ENCODE assay signal across 9 cellular contexts in the genomic region with DNA sequence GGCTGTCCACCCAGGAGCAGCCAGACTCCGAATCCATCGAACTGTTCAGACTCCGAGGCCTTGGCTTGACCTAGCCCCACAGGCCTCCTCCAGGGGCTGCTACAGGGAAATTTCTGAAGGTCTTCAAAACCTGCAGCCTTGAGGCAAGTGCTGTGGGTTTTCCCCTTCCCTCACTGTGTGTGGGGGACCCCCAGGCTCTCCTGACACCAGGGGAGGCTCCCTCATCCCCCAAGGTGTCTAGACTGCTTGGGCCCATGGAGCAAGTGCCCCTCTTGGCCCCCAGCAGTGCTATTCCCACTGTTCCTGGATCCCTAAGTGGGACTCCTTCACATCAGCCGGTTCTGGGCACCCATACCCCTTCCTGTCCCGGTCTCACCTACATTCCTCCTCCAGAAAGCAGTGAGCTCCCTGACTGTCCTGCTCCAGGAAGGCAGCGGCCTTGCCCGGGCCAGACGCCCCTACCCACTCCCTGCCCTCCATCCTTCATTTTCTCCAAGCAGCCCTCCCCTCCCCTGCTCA. TPM values are rescaled to one million over a fixed set of nuclear protein-coding genes. Genes with fewer than 3 reads are reported as not detected.
DNase-seq lines count a peak whose midpoint lies in the region; ATAC-seq, FAIRE-seq and TF ChIP-seq lines count a peak whose summit lies in the region.
"Had no signal": no experiment of that assay in that cellular context is flagged by ENCODE, and none has a peak within 500 bp of the region (broad histone marks: within the 10 kb centered on the region; RNA-seq: fewer than 3 reads in every experiment).

No MANE protein-coding gene starts in this region.

- H2BK15ac ChIP-seq in neuronal stem cell (ENCODE audit: low read length) = peak overlapping the region; percentile 46

- peak overlapping the region; percentile 68 for H3K4ac ChIP-seq in neuronal stem cell (ENCODE audit: low read length)

- peaks cover 9% of the 10 kb centered on the region for H3K4me1 Mint-ChIP-seq in endodermal cell

- peak overlapping the region; percentile 99 for H2AK5ac ChIP-seq in neuronal stem cell (ENCODE audit: low read depth, low read length)

- TF ChIP-seq CTCF in OCI-LY7 (conservative IDR thresholded peaks at IDR 0.05; ENCODE audit: low read length) = no peak
- no peak for TF ChIP-seq CTCF in endodermal cell (conservative IDR thresholded peaks at IDR 0.05)

- peak overlapping the region; percentile 55 to 71 (median 66) for H3K4me3 ChIP-seq in BLaER1 treated with 17β-estradiol and CSF1 and Interleukin-3, amounts not matched to agents 10 nM and 100 nM
- H3K4me3 ChIP-seq in OCI-LY7 (ENCODE audit: low read depth, low read length, poor library complexity, severe bottlenecking) = peak overlapping the region; percentile 54
- H3K4me3 ChIP-seq in endodermal cell (ENCODE audit: low read length) = peak overlapping the region; percentile 76
- H3K4me3 ChIP-seq in neuronal stem cell (ENCODE audit: low read length in 2 of 2) = peak overlapping the region; percentile 55 to 76

- H3K27me3 Mint-ChIP-seq in endodermal cell (ENCODE audit: insufficient read depth) = peaks cover 19% of the 10 kb centered on the region

- H3K79me2 ChIP-seq in OCI-LY7 (ENCODE audit: insufficient read depth, low read depth, low read length) = no peaks in the 10 kb centered on the region

- no peak overlapping the region for H2BK5ac ChIP-seq in neuronal stem cell (ENCODE audit: low read length)

- ATAC-seq in HG03108 (IDR thresholded peaks at IDR 0.05; ENCODE audit: unreplicated experiment) = no peak

- peak overlapping the region; percentile 96 for H3K18ac ChIP-seq in neuronal stem cell (ENCODE audit: low read length)

- POLR2A ChIA-PET in OCI-LY7 (lab: Charles Lee) = interaction anchor here (0.6 to 1.7 kb wide), 2 partner anchors 29 to 72 kb away, joined by 4 read pairs; no protein-coding TSS in a partner anchor

- H3K27ac ChIP-seq in BLaER1 treated with 17β-estradiol and CSF1 and Interleukin-3, amounts not matched to agents 10 nM and 100 nM = peak overlapping the region in 10 of 11 experiments; percentile 1 to 72 (median 61); a peak in 18 of 22 replicates
- no peak overlapping the region for H3K27ac ChIP-seq in OCI-LY7 (ENCODE audit: low read depth, low read length, poor library complexity, severe bottlenecking)
- H3K27ac ChIP-seq in endodermal cell (ENCODE audit: low read depth, low read length) = no peak overlapping the region
- no peak overlapping the region for H3K27ac ChIP-seq in neuronal stem cell (replicated peaks; ENCODE audit: low read length)

- peak overlapping the region; percentile 75 for H3K14ac ChIP-seq in neuronal stem cell (ENCODE audit: low read length)

- H2BK12ac ChIP-seq in neuronal stem cell (ENCODE audit: low read length) = no peak overlapping the region

- H4K20me1 ChIP-seq in BLaER1 treated with 17β-estradiol and CSF1 and Interleukin-3, amounts not matched to agents 10 nM and 100 nM = peaks cover 0 to 3% (median 0%) of the 10 kb centered on the region in 11 experiments; a peak in 1 of 22 replicates
- no peaks in the 10 kb centered on the region for H4K20me1 ChIP-seq in OCI-LY7 (ENCODE audit: insufficient read depth, low read length)

- no peaks in the 10 kb centered on the region for H3K9me3 Mint-ChIP-seq in endodermal cell

- H2AFZ ChIP-seq in OCI-LY7 (ENCODE audit: low read length) = peak overlapping the region; percentile 65; the same call in 1 of the 2 replicates
- H2AFZ ChIP-seq in neuronal stem cell (ENCODE audit: low read length) = peak overlapping the region; percentile 94

- FAIRE-seq in frontal cortex (lab: Jason Lieb, UNC) = no peak
- FAIRE-seq: RCC 7860 had no signal

- DNase-seq in OCI-LY7 (ENCODE audit: low spot score) (no peak), endodermal cell (no peak), neuronal stem cell (ENCODE audit: low spot score) (no peak), frontal cortex (ENCODE audit: low spot score in 2 of 2) (no peak), hypothalamus (lab: John Stamatoyannopoulos, UW) (no peak), NCI-H1105 treated with DMSO at 0.1 percent for 48 hours (lab: John Stamatoyannopoulos, UW) (no peak)

- no peaks in the 10 kb centered on the region for H3K9me3 ChIP-seq in BLaER1 treated with 17β-estradiol and CSF1 and Interleukin-3, amounts not matched to agents 10 nM and 100 nM (replicated peaks in 1 of 11)
- H3K9me3 ChIP-seq in OCI-LY7 (ENCODE audit: low read length) = no peaks in the 10 kb centered on the region
- H3K9me3 ChIP-seq in endodermal cell (ENCODE audit: control insufficient read depth, low read length) = no peaks in the 10 kb centered on the region
- no peaks in the 10 kb centered on the region for H3K9me3 ChIP-seq in neuronal stem cell (replicated peaks in 1 of 2; ENCODE audit: control insufficient read depth in 2 of 2, insufficient read depth in 1 of 2, low read depth in 1 of 2, low read length in 2 of 2)

- H2BK120ac ChIP-seq in neuronal stem cell (ENCODE audit: low read depth, low read length) = no peak overlapping the region

- H3K4me2 ChIP-seq in BLaER1 treated with 17β-estradiol and CSF1 and Interleukin-3, amounts not matched to agents 10 nM and 100 nM = peak overlapping the region; percentile 82 to 99 (median 94)
- peak overlapping the region; percentile 74 for H3K4me2 ChIP-seq in OCI-LY7 (ENCODE audit: low read length)
- peak overlapping the region; percentile 78 for H3K4me2 ChIP-seq in neuronal stem cell (ENCODE audit: insufficient read depth, low read length, poor library complexity, severe bottlenecking)

- peak overlapping the region; percentile 65 to 79 (median 77) for H3K9ac ChIP-seq in BLaER1 treated with 17β-estradiol and CSF1 and Interleukin-3, amounts not matched to agents 10 nM and 100 nM
- H3K9ac ChIP-seq in endodermal cell (ENCODE audit: extremely low read depth, low read length, poor library complexity, severe bottlenecking) = peak overlapping the region; percentile 25
- peak overlapping the region; percentile 91 for H3K9ac ChIP-seq in neuronal stem cell (ENCODE audit: low read depth, low read length, poor library complexity)

- H3K9me2 ChIP-seq in OCI-LY7 (ENCODE audit: insufficient read depth, low read length) = no peaks in the 10 kb centered on the region

- CTCF ChIA-PET in OCI-LY7 (lab: Charles Lee; ENCODE audit: unreplicated experiment) = no interaction called here

- peak overlapping the region; percentile 87 for H3K27ac Mint-ChIP-seq in endodermal cell

- H4K8ac ChIP-seq in neuronal stem cell (ENCODE audit: low read depth, low read length) = peak overlapping the region; percentile 48

- no peak overlapping the region for H4K91ac ChIP-seq in neuronal stem cell (ENCODE audit: low read depth, low read length, poor library complexity)

- no TSS peak for BruUV-seq in OCI-LY7 (replicated peaks; lab: Mats Ljungman, UMichigan)

- H3K36me3 ChIP-seq in BLaER1 treated with 17β-estradiol and CSF1 and Interleukin-3, amounts not matched to agents 10 nM and 100 nM = peaks cover 0 to 9% (median 0%) of the 10 kb centered on the region in 11 experiments; a peak in 2 of 22 replicates
- H3K36me3 ChIP-seq in OCI-LY7 (ENCODE audit: insufficient read depth, low read length) (no peaks in the 10 kb centered on the region), endodermal cell (ENCODE audit: control insufficient read depth, insufficient read depth, low read length) (peaks cover 8% of the 10 kb centered on the region), neuronal stem cell (replicated peaks in 1 of 2; ENCODE audit: control insufficient read depth in 2 of 2, insufficient read depth in 2 of 2, low read length in 2 of 2) (peaks cover 0 to 6% of the 10 kb centered on the region in 2 donors)

- peaks cover 0 to 26% (median 19%) of the 10 kb centered on the region in 11 experiments; a peak in 14 of 22 replicates for H3K27me3 ChIP-seq in BLaER1 treated with 17β-estradiol and CSF1 and Interleukin-3, amounts not matched to agents 10 nM and 100 nM
- H3K27me3 ChIP-seq in endodermal cell (ENCODE audit: control insufficient read depth, insufficient read depth, low read length, poor library complexity, severe bottlenecking) (no peaks in the 10 kb centered on the region), neuronal stem cell (ENCODE audit: control insufficient read depth in 3 of 3, insufficient read depth in 3 of 3, low read depth in 1 of 3, low read length in 3 of 3) (peaks cover 0 to 9% (median 0%) of the 10 kb centered on the region in 3 experiments)

- peaks cover 1% of the 10 kb centered on the region for H3K79me1 ChIP-seq in neuronal stem cell (ENCODE audit: low read depth, low read length)

- H3K4me3 Mint-ChIP-seq in endodermal cell = peak overlapping the region; percentile 71

- intact Hi-C loops in OCI-LY7 (cut with micrococcal nuclease; ENCODE audit: unreplicated experiment) = no loop called here

- 55 to 57% methylated on average over 4 to 8 of the region's 8 CpGs for WGBS in endodermal cell (ENCODE audit: insufficient coverage in 1 of 2, insufficient read length in 1 of 2), 2 experiments
- no CpG with 5 or more reads among the region's 8 CpGs for WGBS in neuronal stem cell (ENCODE audit: extremely low coverage in 2 of 2, insufficient read length in 2 of 2, insufficient replicate concordance in 1 of 2), 2 donors

- no peaks in the 10 kb centered on the region for H3K36me3 Mint-ChIP-seq in endodermal cell (ENCODE audit: low read depth)

- peak overlapping the region; percentile 92 for H3K23ac ChIP-seq in neuronal stem cell (ENCODE audit: low read depth, low read length, poor library complexity)

- H3K4me1 ChIP-seq in BLaER1 treated with 17β-estradiol and CSF1 and Interleukin-3, amounts not matched to agents 10 nM and 100 nM = peaks cover 45 to 69% (median 53%) of the 10 kb centered on the region in 10 experiments
- peaks cover 45% of the 10 kb centered on the region for H3K4me1 ChIP-seq in OCI-LY7 (ENCODE audit: insufficient read depth, low read length, poor library complexity, severe bottlenecking)
- peaks cover 3% of the 10 kb centered on the region for H3K4me1 ChIP-seq in endodermal cell (ENCODE audit: control insufficient read depth, insufficient read depth, low read length)
- H3K4me1 ChIP-seq in neuronal stem cell (ENCODE audit: control insufficient read depth in 2 of 2, insufficient read depth in 1 of 2, low read depth in 1 of 2, low read length in 2 of 2) = peaks cover 16 to 22% of the 10 kb centered on the region in 2 donors

RNA-seq across cellular contexts. Expression of a gene that starts 0.8 kb away (rescaled TPM):
- 0.22 and 0.28 TPM in 2 replicates for total RNA-seq in OCI-LY7 (2014; rRNA removed; shearing (Covaris generic))
- 1.3 and 1.8 TPM in 2 replicates for total RNA-seq in OCI-LY7 (2022)
- total RNA-seq in endodermal cell = 10 to 100 TPM; 11.7 to 15.0 TPM
- polyA plus RNA-seq in endodermal cell (2013, experiment 1 of 2) = 5.5 TPM
- polyA plus RNA-seq in endodermal cell (2013, experiment 2 of 2) = 5.7 TPM
- polyA plus RNA-seq in neuronal stem cell (2013, experiment 1 of 2) = 2.4 TPM
- polyA plus RNA-seq in neuronal stem cell (2013, experiment 2 of 2) = 2.3 TPM
- 8.6 TPM for total RNA-seq in frontal cortex

RNA-seq across cellular contexts. Expression of a gene that starts 15.4 kb away (rescaled TPM):
- 14.2 and 21.5 TPM in 2 replicates for total RNA-seq in OCI-LY7 (2014; rRNA removed; shearing (Covaris generic))
- total RNA-seq in OCI-LY7 (2022) (15.1 and 16.8 TPM in 2 replicates), endodermal cell (10 to 100 TPM; 14.3 to 19.5 TPM), frontal cortex (0.82 TPM)
- polyA plus RNA-seq in endodermal cell (2013, experiment 1 of 2) = 8.0 TPM
- polyA plus RNA-seq in endodermal cell (2013, experiment 2 of 2) = 7.4 TPM
- polyA plus RNA-seq in neuronal stem cell (2013, experiment 1 of 2) = 7.6 TPM
- polyA plus RNA-seq in neuronal stem cell (2013, experiment 2 of 2) = 7.3 TPM

RNA-seq across cellular contexts. Expression of a gene that starts 31.5 kb away (rescaled TPM):
- 730 and 1,134 TPM in 2 replicates for total RNA-seq in OCI-LY7 (2014; rRNA removed; shearing (Covaris generic))
- total RNA-seq in OCI-LY7 (2022) = 847 and 1,062 TPM in 2 replicates
- 100 to 1,000 TPM; 543 to 585 TPM for total RNA-seq in endodermal cell
- 1,221 TPM for polyA plus RNA-seq in endodermal cell (2013, experiment 1 of 2)
- polyA plus RNA-seq in endodermal cell (2013, experiment 2 of 2) = 1,270 TPM
- 714 TPM for polyA plus RNA-seq in neuronal stem cell (2013, experiment 1 of 2)
- polyA plus RNA-seq in neuronal stem cell (2013, experiment 2 of 2) = 708 TPM
- total RNA-seq in frontal cortex = 1,181 TPM

RNA-seq across cellular contexts. Expression of a gene that starts 54.9 kb away (rescaled TPM):
- total RNA-seq in OCI-LY7 (2014; rRNA removed; shearing (Covaris generic)) = 33.6 and 35.3 TPM in 2 replicates
- total RNA-seq in OCI-LY7 (2022) = 43.4 and 51.2 TPM in 2 replicates
- total RNA-seq in endodermal cell = 10 to 100 TPM; 31.6 to 36.2 TPM
- 55.7 TPM for polyA plus RNA-seq in endodermal cell (2013, experiment 1 of 2)
- 50.5 TPM for polyA plus RNA-seq in endodermal cell (2013, experiment 2 of 2)
- 32.0 TPM for polyA plus RNA-seq in neuronal stem cell (2013, experiment 1 of 2)
- 30.2 TPM for polyA plus RNA-seq in neuronal stem cell (2013, experiment 2 of 2)
- total RNA-seq in frontal cortex = 33.0 TPM

Comparison
In these comparisons a context has a peak if more than half of its experiments do, and no peak if none do; other contexts are left out.
1. H3K27ac ChIP-seq: peak in BLaER1 treated with 17β-estradiol and CSF1 and Interleukin-3, amounts not matched to agents 10 nM and 100 nM (10 of 11); none in OCI-LY7 (single experiment), endodermal cell (single experiment) and neuronal stem cell (single experiment).
2. H3K9ac ChIP-seq: peak in every context shown above with its lines; median percentile 91 in neuronal stem cell; 77 in BLaER1 treated with 17β-estradiol and CSF1 and Interleukin-3, amounts not matched to agents 10 nM and 100 nM; 25 in endodermal cell.
3. Peak in every context shown above with its lines, with median percentiles within 50 percentile points of each other: H3K4me2 ChIP-seq and H3K4me3 ChIP-seq.